ENCODE assay signal across 28 cellular contexts in the genomic region with DNA sequence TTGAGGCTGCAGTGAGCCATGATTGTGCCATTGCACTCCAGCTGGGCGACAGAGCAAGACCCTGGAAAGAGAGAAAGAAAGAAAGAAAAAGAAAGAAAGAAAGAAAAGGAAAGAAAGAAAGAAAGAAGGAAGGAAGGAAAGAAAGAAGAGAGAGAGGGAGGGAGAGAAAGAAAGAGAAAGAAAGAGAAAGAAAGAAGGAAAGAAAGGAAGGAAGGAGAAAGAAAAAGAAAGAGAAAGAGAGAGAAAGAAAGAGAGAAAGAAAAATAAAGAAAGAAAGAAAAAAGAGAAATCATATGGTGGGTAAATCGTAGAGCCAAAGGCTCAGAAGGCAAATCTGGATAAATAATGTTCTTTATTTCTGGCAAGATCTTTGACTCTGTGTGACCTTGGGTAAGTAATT.
"Had no signal": no experiment of that assay in that cellular context is flagged by ENCODE, and none has a peak within 500 bp of the region (broad histone marks: within the 10 kb centered on the region; RNA-seq: fewer than 3 reads in every experiment).

No MANE protein-coding gene starts in this region.

- H3K4me3 ChIP-seq: colonic mucosa, esophagus squamous epithelium, gastrocnemius medialis, heart right ventricle, left lung, lower lobe of right lung, mucosa of descending colon had no signal

- H3K36me3 ChIP-seq: colonic mucosa, esophagus squamous epithelium, gastrocnemius medialis, heart right ventricle, left lung, lower lobe of right lung had no signal

- H3K9me3 Mint-ChIP-seq: dendritic cell treated with granulocyte-macrophage colony-stimulating factor and Interleukin-4, amounts not matched to agents 40 ng/mL and 50 ng/mL, for 4 days; effector memory CD8-positive, alpha-beta T cell; endodermal cell; mesothelial cell of epicardium; naive B cell had no signal

- ATAC-seq: effector memory CD8-positive, alpha-beta T cell; esophagus mucosa; gastrocnemius medialis; left cardiac atrium; left lung; lower lobe of right lung; mucosa of descending colon had no signal

- H3K9me3 ChIP-seq: colonic mucosa, esophagus squamous epithelium, gastrocnemius medialis, heart right ventricle, left lung, lower lobe of right lung, mucosa of descending colon had no signal

- H3K27ac ChIP-seq: colonic mucosa, epithelial cell of prostate, esophagus squamous epithelium, gastrocnemius medialis, heart right ventricle, left lung, lower lobe of right lung had no signal

- DNase-seq: colonic mucosa; cortex of kidney; effector CD8-positive, alpha-beta T cell; effector memory CD8-positive, alpha-beta T cell; endodermal cell; erythroblast; esophagus squamous epithelium; foreskin fibroblast; foreskin melanocyte; gastrocnemius medialis; glutamatergic neuron; head of caudate nucleus; heart right ventricle; hippocampal formation; left cardiac atrium; left lung; left ventricle myocardium superior; lower lobe of right lung; mesenchymal stem cell; mucosa of descending colon; naive B cell had no signal

- H3K27ac Mint-ChIP-seq: dendritic cell treated with granulocyte-macrophage colony-stimulating factor and Interleukin-4, amounts not matched to agents 40 ng/mL and 50 ng/mL, for 4 days; effector memory CD8-positive, alpha-beta T cell; endodermal cell; mesothelial cell of epicardium had no signal

- H3K4me1 ChIP-seq: colonic mucosa, gastrocnemius medialis, lower lobe of right lung had no signal

- FAIRE-seq: endometrium, islet of Langerhans, keratinocyte had no signal

- H3K4me3 Mint-ChIP-seq: dendritic cell treated with granulocyte-macrophage colony-stimulating factor and Interleukin-4, amounts not matched to agents 40 ng/mL and 50 ng/mL, for 4 days; effector memory CD8-positive, alpha-beta T cell; endodermal cell; mesothelial cell of epicardium; naive B cell had no signal

- H3K36me3 Mint-ChIP-seq: mesothelial cell of epicardium, naive B cell had no signal

- H3K4me1 Mint-ChIP-seq: endodermal cell had no signal
